10 cellular contexts compared by ENCODE assay signal in the genomic region with DNA sequence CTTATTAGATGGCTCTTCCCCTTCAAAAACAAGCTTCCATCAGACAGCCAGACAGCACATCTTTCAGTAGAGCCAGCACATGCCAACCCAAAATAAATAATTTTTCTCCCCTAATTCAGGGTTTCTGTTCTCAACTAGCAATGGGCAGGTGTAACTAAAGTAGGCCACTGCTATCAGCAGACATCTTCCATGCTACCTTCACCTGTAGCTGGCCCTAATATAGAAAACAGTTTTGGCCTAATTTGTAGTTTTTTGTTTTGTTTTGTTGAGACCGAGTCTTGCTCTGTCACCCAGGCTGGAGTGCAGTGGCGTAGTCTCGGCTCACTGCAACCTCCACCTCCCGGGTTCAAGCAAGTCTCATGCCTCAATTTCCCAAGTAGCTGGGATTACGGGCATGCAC. TPM values are rescaled to one million over a fixed set of nuclear protein-coding genes. Genes with fewer than 3 reads are reported as not detected.
"Had no signal": no experiment of that assay in that cellular context is flagged by ENCODE, and none has a peak within 500 bp of the region (broad histone marks: within the 10 kb centered on the region; RNA-seq: fewer than 3 reads in every experiment).

No MANE protein-coding gene starts in this region.

- H3K9ac ChIP-seq: KMS-11 had no signal

- H3K36me3 Mint-ChIP-seq: IgD-negative memory B cell had no signal

- H3K4me1 Mint-ChIP-seq: IgD-negative memory B cell had no signal

- H3K4me3 Mint-ChIP-seq: IgD-negative memory B cell had no signal

- DNase-seq: IMR-90, KBM-7, KG1 had no signal

- ATAC-seq: HepG2 had no signal

- H3K4me2 ChIP-seq: KMS-11 had no signal

- FAIRE-seq: HepG2, HTR-8/SVneo had no signal

- H3K27ac ChIP-seq: HL-60, KMS-11 had no signal

RNA-seq across cellular contexts. Expression of gene EFCAB3, which starts 29.2 kb away (rescaled TPM):
- total RNA-seq: HepG2, HT-29, HT1080, IMR-90 had no signal
- polyA plus RNA-seq: HepG2, IgD-negative memory B cell, IMR-90 had no signal
